In genomic region chr18:74063552-74063951, GRCh38 we compare ENCODE assay signal across 16 cellular contexts.
DNase-seq lines count a peak whose midpoint lies in the region; ATAC-seq and TF ChIP-seq lines count a peak whose summit lies in the region.
"Had no signal": no experiment of that assay in that cellular context is flagged by ENCODE, and none has a peak within 500 bp of the region (broad histone marks: within the 10 kb centered on the region; RNA-seq: fewer than 3 reads in every experiment).

No MANE protein-coding gene starts in this region.

- in situ Hi-C loops in ACHN (cut with HindIII; ENCODE audit: low pct_ligation_motif_present, low pct_unique_long_range_greater_than_20kb, low sequenced_read_pairs) = no loop called here

- no peaks in the 10 kb centered on the region for H3K27me3 Mint-ChIP-seq in activated T-cell treated with anti-CD3 and anti-CD28 coated beads, Interleukin-2, amount 50 U/mL, for 72 hours (ENCODE audit: low read depth)
- peaks cover 7% of the 10 kb centered on the region for H3K27me3 Mint-ChIP-seq in activated T-cell treated with anti-CD3 and anti-CD28 coated beads, Interleukin-2, amount 50 U/mL, for 4 hours (ENCODE audit: low read depth)
- H3K27me3 Mint-ChIP-seq in activated CD8-positive, alpha-beta T cell treated with anti-CD3 and anti-CD28 coated beads for 36 hours = no peaks in the 10 kb centered on the region
- no peaks in the 10 kb centered on the region for H3K27me3 Mint-ChIP-seq in stimulated activated naive B cell treated with anti-CD40 and anti-IgM and Interleukin-4, amounts not matched to agents 10 μg/mL and 1 μg/mL and 100 μg/mL, for 72 hours

- peaks cover 0 to 2% of the 10 kb centered on the region in 2 donors for H3K36me3 Mint-ChIP-seq in activated T-cell treated with anti-CD3 and anti-CD28 coated beads, Interleukin-2, amount 50 U/mL, for 72 hours (ENCODE audit: insufficient read depth in 2 of 2)
- no peaks in the 10 kb centered on the region for H3K36me3 Mint-ChIP-seq in activated T-cell treated with anti-CD3 and anti-CD28 coated beads, Interleukin-2, amount 50 U/mL, for 4 hours (ENCODE audit: insufficient read depth)
- peaks cover 8% of the 10 kb centered on the region for H3K36me3 Mint-ChIP-seq in activated CD8-positive, alpha-beta T cell treated with anti-CD3 and anti-CD28 coated beads for 36 hours (ENCODE audit: low read depth)
- no peaks in the 10 kb centered on the region for H3K36me3 Mint-ChIP-seq in stimulated activated naive B cell treated with anti-CD40 and anti-IgM and Interleukin-4, amounts not matched to agents 10 μg/mL and 1 μg/mL and 100 μg/mL, for 72 hours
- H3K36me3 Mint-ChIP-seq: neural progenitor cell had no signal

- H3K4me3 Mint-ChIP-seq in activated T-cell treated with anti-CD3 and anti-CD28 coated beads, Interleukin-2, amount 50 U/mL, for 72 hours = peak overlapping the region; percentile 37 to 86
- no peak overlapping the region for H3K4me3 Mint-ChIP-seq in activated T-cell treated with anti-CD3 and anti-CD28 coated beads, Interleukin-2, amount 50 U/mL, for 4 hours
- peak overlapping the region; percentile 73 for H3K4me3 Mint-ChIP-seq in activated CD8-positive, alpha-beta T cell treated with anti-CD3 and anti-CD28 coated beads for 36 hours
- H3K4me3 Mint-ChIP-seq in stimulated activated naive B cell treated with anti-CD40 and anti-IgM and Interleukin-4, amounts not matched to agents 10 μg/mL and 1 μg/mL and 100 μg/mL, for 72 hours = peak overlapping the region; percentile 40 to 68
- H3K4me3 Mint-ChIP-seq: activated T-helper 17 cell treated with anti-CD3 and anti-CD28 coated beads, Interleukin-2, amount 50 U/mL, for 72 hours; neural progenitor cell had no signal

- H3K27ac Mint-ChIP-seq in activated T-cell treated with anti-CD3 and anti-CD28 coated beads, Interleukin-2, amount 50 U/mL, for 72 hours = peak overlapping the region; percentile 8
- peak overlapping the region; percentile 89 for H3K27ac Mint-ChIP-seq in activated CD8-positive, alpha-beta T cell treated with anti-CD3 and anti-CD28 coated beads for 36 hours
- peak overlapping the region; percentile 57 for H3K27ac Mint-ChIP-seq in stimulated activated naive B cell treated with anti-CD40 and anti-IgM and Interleukin-4, amounts not matched to agents 10 μg/mL and 1 μg/mL and 100 μg/mL, for 72 hours
- H3K27ac Mint-ChIP-seq: activated T-helper 17 cell treated with anti-CD3 and anti-CD28 coated beads, Interleukin-2, amount 50 U/mL, for 72 hours; neural progenitor cell had no signal

- DNase-seq in activated T-cell treated with anti-CD3 and anti-CD28 coated beads, Interleukin-2, amount 50 U/mL, for 72 hours = no peak
- DNase-seq in activated T-cell treated with anti-CD3 and anti-CD28 coated beads, Interleukin-2, amount 50 U/mL, for 4 hours = no peak
- no peak for DNase-seq in activated CD8-positive, alpha-beta T cell treated with anti-CD3 and anti-CD28 coated beads for 36 hours
- no peak for DNase-seq in stimulated activated naive B cell treated with anti-CD40 and anti-IgM and Interleukin-4, amounts not matched to agents 10 μg/mL and 1 μg/mL and 100 μg/mL, for 72 hours
- DNase-seq in ACHN (no peak), GF-D8 (lab: John Stamatoyannopoulos, UW) (no peak)
- DNase-seq: COR-L47, EL, left lung, NCI-H1105 treated with DMSO at 0.1 percent for 48 hours, Peyer's patch, psoas muscle, transverse colon had no signal

- no peak for TF ChIP-seq CTCF in activated CD8-positive, alpha-beta T cell treated with anti-CD3 and anti-CD28 coated beads for 36 hours (IDR thresholded peaks at IDR 0.05)

- intact Hi-C loops in activated CD8-positive, alpha-beta T cell treated with anti-CD3 and anti-CD28 coated beads for 36 hours (cut with micrococcal nuclease) = no loop called here

- peak in 1 of 2 donors; percentile 12 for ATAC-seq in activated T-cell treated with anti-CD3 and anti-CD28 coated beads, Interleukin-2, amount 50 U/mL, for 72 hours (replicated peaks in 1 of 2)
- no peak for ATAC-seq in activated T-cell treated with anti-CD3 and anti-CD28 coated beads, Interleukin-2, amount 50 U/mL, for 4 hours
- ATAC-seq in HG03432 (IDR thresholded peaks at IDR 0.05; ENCODE audit: unreplicated experiment) = peak; percentile 7
- ATAC-seq in activated CD8-positive, alpha-beta T cell treated with anti-CD3 and anti-CD28 coated beads for 36 hours = no peak
- ATAC-seq in stimulated activated naive B cell treated with anti-CD40 and anti-IgM and Interleukin-4, amounts not matched to agents 10 μg/mL and 1 μg/mL and 100 μg/mL, for 72 hours (replicated peaks) = peak; percentile 44 to 58
- ATAC-seq: activated T-helper 17 cell treated with anti-CD3 and anti-CD28 coated beads, Interleukin-2, amount 50 U/mL, for 72 hours; left lung; psoas muscle had no signal

- CTCF ChIA-PET in activated CD8-positive, alpha-beta T cell treated with anti-CD3 and anti-CD28 coated beads for 36 hours (lab: Charles Lee) = interaction anchor here (0.8 to 5.2 kb wide), 9 partner anchors 13 to 88 kb away, joined by 3 to 35 read pairs (median 5); no protein-coding TSS in a partner anchor

- H3K4me1 Mint-ChIP-seq in activated T-cell treated with anti-CD3 and anti-CD28 coated beads, Interleukin-2, amount 50 U/mL, for 72 hours (ENCODE audit: low read depth) = peaks cover 61% of the 10 kb centered on the region
- peaks cover 29% of the 10 kb centered on the region for H3K4me1 Mint-ChIP-seq in activated T-cell treated with anti-CD3 and anti-CD28 coated beads, Interleukin-2, amount 50 U/mL, for 4 hours (ENCODE audit: low read depth)
- peaks cover 50% of the 10 kb centered on the region for H3K4me1 Mint-ChIP-seq in activated CD8-positive, alpha-beta T cell treated with anti-CD3 and anti-CD28 coated beads for 36 hours (ENCODE audit: low read depth)
- H3K4me1 Mint-ChIP-seq in stimulated activated naive B cell treated with anti-CD40 and anti-IgM and Interleukin-4, amounts not matched to agents 10 μg/mL and 1 μg/mL and 100 μg/mL, for 72 hours = peaks cover 38 to 49% of the 10 kb centered on the region in 2 donors
- H3K4me1 Mint-ChIP-seq: activated T-helper 17 cell treated with anti-CD3 and anti-CD28 coated beads, Interleukin-2, amount 50 U/mL, for 72 hours; neural progenitor cell had no signal

- no peaks in the 10 kb centered on the region for H3K9me3 Mint-ChIP-seq in activated T-cell treated with anti-CD3 and anti-CD28 coated beads, Interleukin-2, amount 50 U/mL, for 72 hours
- H3K9me3 Mint-ChIP-seq in activated T-cell treated with anti-CD3 and anti-CD28 coated beads, Interleukin-2, amount 50 U/mL, for 4 hours = no peaks in the 10 kb centered on the region
- no peaks in the 10 kb centered on the region for H3K9me3 Mint-ChIP-seq in activated CD8-positive, alpha-beta T cell treated with anti-CD3 and anti-CD28 coated beads for 36 hours
- H3K9me3 Mint-ChIP-seq in stimulated activated naive B cell treated with anti-CD40 and anti-IgM and Interleukin-4, amounts not matched to agents 10 μg/mL and 1 μg/mL and 100 μg/mL, for 72 hours = peaks cover 3 to 4% of the 10 kb centered on the region in 2 donors
- H3K9me3 Mint-ChIP-seq: activated T-helper 17 cell treated with anti-CD3 and anti-CD28 coated beads, Interleukin-2, amount 50 U/mL, for 72 hours; neural progenitor cell had no signal

- POLR2A ChIA-PET in activated CD8-positive, alpha-beta T cell treated with anti-CD3 and anti-CD28 coated beads for 36 hours (lab: Charles Lee) = interaction anchor here (1.0 to 3.1 kb wide), 5 partner anchors 12 to 99 kb away, joined by 3 to 24 read pairs (median 3); no protein-coding TSS in a partner anchor

Comparison
In these comparisons a context has a peak if more than half of its experiments do, and no peak if none do; other contexts are left out.
1. ATAC-seq: peak in HG03432 (single experiment) and stimulated activated naive B cell treated with anti-CD40 and anti-IgM and Interleukin-4, amounts not matched to agents 10 μg/mL and 1 μg/mL and 100 μg/mL, for 72 hours (2 of 2); none in activated T-cell treated with anti-CD3 and anti-CD28 coated beads, Interleukin-2, amount 50 U/mL, for 4 hours (0 of 2) and activated CD8-positive, alpha-beta T cell treated with anti-CD3 and anti-CD28 coated beads for 36 hours (single experiment).
2. H3K27ac Mint-ChIP-seq: peak in every context shown above with its lines; median percentile 89 in activated CD8-positive, alpha-beta T cell treated with anti-CD3 and anti-CD28 coated beads for 36 hours; 57 in stimulated activated naive B cell treated with anti-CD40 and anti-IgM and Interleukin-4, amounts not matched to agents 10 μg/mL and 1 μg/mL and 100 μg/mL, for 72 hours; 8 in activated T-cell treated with anti-CD3 and anti-CD28 coated beads, Interleukin-2, amount 50 U/mL, for 72 hours.